Comparison of ENCODE assay signal across 16 cellular contexts in genomic region chr7:155477469-155477868, GRCh38. TPM values are rescaled to one million over a fixed set of nuclear protein-coding genes. Genes with fewer than 3 reads are reported as not detected.
A peak's percentile ranks its signal among the peaks of the same experiment; 100 is the strongest.
DNase-seq lines count a peak whose midpoint lies in the region; ATAC-seq and TF ChIP-seq lines count a peak whose summit lies in the region.
"Had no signal": no experiment of that assay in that cellular context is flagged by ENCODE, and none has a peak within 500 bp of the region (broad histone marks: within the 10 kb centered on the region; RNA-seq: fewer than 3 reads in every experiment).

No MANE protein-coding gene starts in this region.

- H3K27ac Mint-ChIP-seq in stimulated activated memory B cell treated with anti-CD40 and anti-IgM and Interleukin-4, amounts not matched to agents 10 μg/mL and 1 μg/mL and 100 μg/mL, for 72 hours, result no peak overlapping the region
- H3K27ac Mint-ChIP-seq: activated B cell treated with CpG ODN at 0.5 μM for 24 hours had no signal

- no peaks in the 10 kb centered on the region for H3K36me3 Mint-ChIP-seq in stimulated activated memory B cell treated with anti-CD40 and anti-IgM and Interleukin-4, amounts not matched to agents 10 μg/mL and 1 μg/mL and 100 μg/mL, for 72 hours

- peaks cover 35% of the 10 kb centered on the region for H3K27me3 ChIP-seq in GM23248 (replicated peaks; ENCODE audit: insufficient read depth)

- no peak overlapping the region for H3K4me2 ChIP-seq in GM23248 (ENCODE audit: unreplicated experiment)

- no peak overlapping the region for H3K9ac ChIP-seq in GM23248

- H4K20me1 ChIP-seq in GM23248 (ENCODE audit: insufficient read depth), result no peaks in the 10 kb centered on the region

- no peak overlapping the region for H2AFZ ChIP-seq in GM23248

- H3K79me2 ChIP-seq in GM23248 (ENCODE audit: insufficient read depth), result no peaks in the 10 kb centered on the region

- peak; percentile 21 for DNase-seq in activated effector memory CD4-positive, alpha-beta T cell treated with anti-CD3 and anti-CD28 coated beads, Interleukin-2, amount 50 U/mL, for 16 hours
- DNase-seq in activated effector memory CD4-positive, alpha-beta T cell treated with Interleukin-2 at 50 U/mL for 16 hours, result no peak
- DNase-seq in GM23248 (no peak), mucosa of descending colon (no peak), A172 (ENCODE audit: low spot score) (no peak)
- DNase-seq: ACHN, activated B cell treated with CpG ODN at 0.5 μM for 24 hours, DND-41, dorsolateral prefrontal cortex, Kasumi-1, mammary epithelial cell, NCI-H345 had no signal

- H3K36me3 ChIP-seq in GM23248 (ENCODE audit: low read depth) (no peaks in the 10 kb centered on the region), mucosa of descending colon (ENCODE audit: low read depth) (no peaks in the 10 kb centered on the region)
- H3K36me3 ChIP-seq: prostate gland had no signal

- H3K4me1 Mint-ChIP-seq in stimulated activated memory B cell treated with anti-CD40 and anti-IgM and Interleukin-4, amounts not matched to agents 10 μg/mL and 1 μg/mL and 100 μg/mL, for 72 hours, result peaks cover 6% of the 10 kb centered on the region
- H3K4me1 Mint-ChIP-seq: activated B cell treated with CpG ODN at 0.5 μM for 24 hours had no signal

- WGBS in GM23248 (ENCODE audit: low coverage in 1 of 2, low lambda C conversion rate in 2 of 2, missing lambda C conversion rate in 2 of 2), 2 experiments, result 30 to 35% methylated on average over 4 of the region's 4 CpGs

- no peak overlapping the region for H3K4me3 Mint-ChIP-seq in stimulated activated memory B cell treated with anti-CD40 and anti-IgM and Interleukin-4, amounts not matched to agents 10 μg/mL and 1 μg/mL and 100 μg/mL, for 72 hours
- H3K4me3 Mint-ChIP-seq: activated B cell treated with CpG ODN at 0.5 μM for 24 hours had no signal

- H3K9me2 ChIP-seq in GM23248 (ENCODE audit: insufficient read depth), result no peaks in the 10 kb centered on the region

- in situ Hi-C loops in GM23248 (cut with MboI), result no loop called here

- H3K4me3 ChIP-seq in GM23248 (no peak overlapping the region), mucosa of descending colon (no peak overlapping the region)
- H3K4me3 ChIP-seq: dorsolateral prefrontal cortex, prostate gland had no signal

- no peaks in the 10 kb centered on the region for H3K9me3 ChIP-seq in GM23248 (ENCODE audit: low read depth)
- H3K9me3 ChIP-seq in mucosa of descending colon, result no peaks in the 10 kb centered on the region
- H3K9me3 ChIP-seq: prostate gland had no signal

- H3K27me3 Mint-ChIP-seq in stimulated activated memory B cell treated with anti-CD40 and anti-IgM and Interleukin-4, amounts not matched to agents 10 μg/mL and 1 μg/mL and 100 μg/mL, for 72 hours, result peaks cover 76% of the 10 kb centered on the region

- ATAC-seq in GM21737 (IDR thresholded peaks at IDR 0.05; ENCODE audit: unreplicated experiment), result peak; percentile 96
- ATAC-seq in HG03139 (IDR thresholded peaks at IDR 0.05; ENCODE audit: unreplicated experiment), result peak; percentile 79
- peak; percentile 43 for ATAC-seq in stimulated activated memory B cell treated with anti-CD40 and anti-IgM and Interleukin-4, amounts not matched to agents 10 μg/mL and 1 μg/mL and 100 μg/mL, for 72 hours
- ATAC-seq in mucosa of descending colon, result no peak

- H3F3A ChIP-seq in GM23248 (ENCODE audit: insufficient read depth), result no peaks in the 10 kb centered on the region

- intact Hi-C loops in mucosa of descending colon (cut with DNase I, micrococcal nuclease), result no loop called here

- peaks cover 5% of the 10 kb centered on the region for H3K9me3 Mint-ChIP-seq in stimulated activated memory B cell treated with anti-CD40 and anti-IgM and Interleukin-4, amounts not matched to agents 10 μg/mL and 1 μg/mL and 100 μg/mL, for 72 hours
- H3K9me3 Mint-ChIP-seq: activated B cell treated with CpG ODN at 0.5 μM for 24 hours had no signal

- H3K27ac ChIP-seq in GM23248, result no peak overlapping the region
- H3K27ac ChIP-seq: dorsolateral prefrontal cortex, prostate gland had no signal

- TF ChIP-seq CTCF in mucosa of descending colon (IDR thresholded peaks at IDR 0.05), result no peak

- H3K4me1 ChIP-seq in GM23248 (ENCODE audit: insufficient read depth), result no peaks in the 10 kb centered on the region
- no peaks in the 10 kb centered on the region for H3K4me1 ChIP-seq in mucosa of descending colon (ENCODE audit: low read depth)
- H3K4me1 ChIP-seq: prostate gland had no signal

RNA-seq across cellular contexts. Expression of gene EN2, which starts 19.5 kb away (rescaled TPM):
- not detected in 2 replicates for total RNA-seq in GM23248 (2014; rRNA removed; shearing (Covaris generic))
- not detected in 2 replicates for polyA plus RNA-seq in GM23248 (2016; fragmentation: Nextera tagmentation; extraction: Ambion mirVana)
- total RNA-seq in mucosa of descending colon, result not detected
- not detected in 2 replicates for total RNA-seq in A172 (2014; rRNA removed; shearing (Covaris generic))
- total RNA-seq: activated B cell treated with CpG ODN at 0.5 μM for 24 hours had no signal
- polyA plus RNA-seq: mammary epithelial cell had no signal
